ENCODE assay signal across 19 cellular contexts in the genomic region with DNA sequence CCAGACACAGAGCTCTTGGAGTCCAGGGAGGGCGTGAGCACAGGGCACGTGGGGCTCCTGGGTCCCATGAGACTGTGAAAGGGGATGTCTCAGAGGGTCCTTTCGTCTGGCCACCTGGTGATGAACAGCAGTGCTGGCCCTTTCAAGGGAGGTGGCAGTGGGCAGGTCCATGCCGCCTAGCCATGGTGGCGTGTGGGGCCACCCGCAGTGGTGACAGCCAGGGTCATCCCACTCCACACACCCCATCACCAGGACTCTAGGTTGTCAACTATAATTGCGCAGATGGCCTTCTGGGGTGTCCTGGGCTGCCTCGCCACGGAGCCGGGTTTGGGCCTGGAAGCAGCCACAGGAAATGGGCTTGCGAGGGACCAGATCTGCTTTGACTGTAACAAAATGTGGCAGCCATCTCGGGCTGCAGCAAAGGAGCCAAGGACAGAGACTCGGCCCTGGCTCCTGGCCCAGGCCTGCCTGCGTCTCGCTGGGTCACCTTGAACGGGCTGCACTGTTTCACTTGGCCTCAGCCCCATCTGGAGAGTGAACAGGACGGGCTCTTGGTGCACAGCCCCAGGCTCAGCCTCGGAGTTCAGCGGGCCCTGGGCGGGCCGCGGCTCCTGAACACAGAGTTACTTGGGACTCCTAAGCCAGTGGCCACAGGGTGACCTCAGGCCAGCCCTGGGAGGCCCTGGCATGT.
A peak's percentile ranks its signal among the peaks of the same experiment; 100 is the strongest.
DNase-seq lines count a peak whose midpoint lies in the region; ATAC-seq and TF ChIP-seq lines count a peak whose summit lies in the region.
"Had no signal": no experiment of that assay in that cellular context is flagged by ENCODE, and none has a peak within 500 bp of the region (broad histone marks: within the 10 kb centered on the region; RNA-seq: fewer than 3 reads in every experiment).

No MANE protein-coding gene starts in this region.

- H3K27ac ChIP-seq in left ventricle myocardium inferior (replicated peaks): no peak overlapping the region
- H3K27ac ChIP-seq: left lung, SJCRH30 had no signal

- DNase-seq in Ammon's horn (ENCODE audit: low spot score) (peak; percentile 75), cerebellar cortex (ENCODE audit: low spot score) (peak; percentile 87), left ventricle myocardium inferior (peak; percentile 59), posterior cingulate gyrus (peak in 6 of 10 donors; percentile 42 to 90 (median 68)), hepatic stellate cell (ENCODE audit: low spot score) (no peak), 8988T (no peak)
- DNase-seq: ACHN; activated naive CD4-positive, alpha-beta T cell; CD4-positive, CD25-positive, alpha-beta regulatory T cell; DMS53; foreskin melanocyte; NCI-H1694 treated with DMSO at 0.1 percent for 48 hours; NCI-H2227 treated with DMSO at 0.1 percent for 48 hours; PC-3; SJCRH30 had no signal

- ATAC-seq in GM18868 (IDR thresholded peaks at IDR 0.05; ENCODE audit: unreplicated experiment): no peak
- no peak for ATAC-seq in HG03039 (IDR thresholded peaks at IDR 0.05; ENCODE audit: unreplicated experiment)
- ATAC-seq: K562, left lung, PC-3 had no signal

- no peaks in the 10 kb centered on the region for H3K9me3 ChIP-seq in left ventricle myocardium inferior (replicated peaks)
- H3K9me3 ChIP-seq: left lung, SJCRH30 had no signal

- H3K4me3 ChIP-seq in left ventricle myocardium inferior: no peak overlapping the region
- H3K4me3 ChIP-seq: K562, left lung, SJCRH30 had no signal

- H3K36me3 ChIP-seq in left ventricle myocardium inferior: no peaks in the 10 kb centered on the region
- H3K36me3 ChIP-seq: left lung, SJCRH30 had no signal

- peaks cover 67% of the 10 kb centered on the region for H3K27me3 ChIP-seq in left ventricle myocardium inferior (ENCODE audit: low read depth)

- intact Hi-C loops in left ventricle myocardium inferior (cut with micrococcal nuclease): no loop called here
- intact Hi-C loops in posterior cingulate gyrus (cut with DNase I): no loop called here

- H3K4me1 ChIP-seq in left ventricle myocardium inferior: peaks cover 4% of the 10 kb centered on the region
- H3K4me1 ChIP-seq: left lung, SJCRH30 had no signal

- no peak for TF ChIP-seq CTCF in left ventricle myocardium inferior (IDR thresholded peaks at IDR 0.05; ENCODE audit: borderline replicate concordance)

Comparison
In these comparisons a context has a peak if more than half of its experiments do, and no peak if none do; other contexts are left out.
1. DNase-seq: peak in Ammon's horn (single experiment), cerebellar cortex (single experiment), left ventricle myocardium inferior (single experiment) and posterior cingulate gyrus (6 of 10); none in hepatic stellate cell (single experiment) and 8988T (single experiment).